Comparison of ENCODE assay signal across 8 cellular contexts in genomic region chr12:7017870-7018349, GRCh38. TPM values are rescaled to one million over a fixed set of nuclear protein-coding genes. Genes with fewer than 3 reads are reported as not detected.
A peak's percentile ranks its signal among the peaks of the same experiment; 100 is the strongest.
DNase-seq lines count a peak whose midpoint lies in the region; ATAC-seq and TF ChIP-seq lines count a peak whose summit lies in the region.

No MANE protein-coding gene starts in this region.

- no peak overlapping the region for H3K27ac ChIP-seq in endodermal cell (ENCODE audit: low read depth, low read length)

- peak overlapping the region; percentile 49 for H3K9ac ChIP-seq in endodermal cell (ENCODE audit: extremely low read depth, low read length, poor library complexity, severe bottlenecking)

- H3K36me3 Mint-ChIP-seq in endodermal cell (ENCODE audit: low read depth), result peaks cover 5% of the 10 kb centered on the region
- no peaks in the 10 kb centered on the region for H3K36me3 Mint-ChIP-seq in natural killer cell

- H3K27ac Mint-ChIP-seq in endodermal cell (peak overlapping the region; percentile 94), natural killer cell (peak overlapping the region; percentile 69 to 82)

- H3K27me3 Mint-ChIP-seq in endodermal cell (ENCODE audit: insufficient read depth), result no peaks in the 10 kb centered on the region
- H3K27me3 Mint-ChIP-seq in natural killer cell (ENCODE audit: low read depth in 2 of 2), result no peaks in the 10 kb centered on the region

- peak overlapping the region; percentile 93 for H3K4me3 ChIP-seq in endodermal cell (ENCODE audit: low read length)

- H3K4me1 Mint-ChIP-seq in endodermal cell, result peaks cover 28% of the 10 kb centered on the region
- H3K4me1 Mint-ChIP-seq in natural killer cell, result peaks cover 13 to 31% of the 10 kb centered on the region in 2 donors

- intact Hi-C loops in natural killer cell (cut with micrococcal nuclease), result loop anchor here (1.0 to 5.0 kb wide), 8 partner anchors 48 to 166 kb away; partner anchors contain the start of genes C1R, C1RL, EMG1 and PHB2

- peaks cover 6% of the 10 kb centered on the region for H3K36me3 ChIP-seq in endodermal cell (ENCODE audit: control insufficient read depth, insufficient read depth, low read length)

- no peaks in the 10 kb centered on the region for H3K27me3 ChIP-seq in endodermal cell (ENCODE audit: control insufficient read depth, insufficient read depth, low read length, poor library complexity, severe bottlenecking)

- peaks cover 3% of the 10 kb centered on the region for H3K4me1 ChIP-seq in endodermal cell (ENCODE audit: control insufficient read depth, insufficient read depth, low read length)

- peak; percentile 9 for ATAC-seq in HG03025 (IDR thresholded peaks at IDR 0.05; ENCODE audit: low FRiP score, unreplicated experiment)
- ATAC-seq in natural killer cell, result peak in 2 of 3 donors; percentile 0 to 1
- ATAC-seq in GM18907 (IDR thresholded peaks at IDR 0.05; ENCODE audit: unreplicated experiment), result no peak

- 3% methylated on average over 16 to 25 of the region's 25 CpGs for WGBS in endodermal cell (ENCODE audit: insufficient coverage in 1 of 2, insufficient read length in 1 of 2), 2 experiments

- no peaks in the 10 kb centered on the region for H3K9me3 ChIP-seq in endodermal cell (ENCODE audit: control insufficient read depth, low read length)

- H3K4me3 Mint-ChIP-seq in endodermal cell (peak overlapping the region; percentile 72), natural killer cell (peak overlapping the region; percentile 87)

- DNase-seq in stimulated activated CD4-positive, alpha-beta T cell treated with anti-CD3 and anti-CD28 coated beads, Interleukin-15, amount 100 ng/mL, for 24 hours, result peak; percentile 49
- DNase-seq in stimulated activated CD4-positive, alpha-beta T cell treated with anti-CD3 and anti-CD28 coated beads, Interleukin-12 subunit alpha, Interleukin-12 subunit beta, amount 100 ng/mL, for 4 hours, result no peak
- peak; percentile 33 for DNase-seq in RPMI7951 (ENCODE audit: low read depth)
- DNase-seq in endodermal cell, result no peak
- no peak for DNase-seq in natural killer cell
- no peak for DNase-seq in OCI-M2 (lab: John Stamatoyannopoulos, UW; ENCODE audit: unreplicated experiment)

- H3K9me3 Mint-ChIP-seq in endodermal cell, result no peaks in the 10 kb centered on the region
- H3K9me3 Mint-ChIP-seq in natural killer cell, result no peaks in the 10 kb centered on the region

- TF ChIP-seq CTCF in endodermal cell (conservative IDR thresholded peaks at IDR 0.05) (no peak), natural killer cell (IDR thresholded peaks at IDR 0.05) (no peak)

RNA-seq across cellular contexts. Expression of gene LPCAT3, which starts 0.4 kb away (rescaled TPM):
- 14.8 and 15.5 TPM in 2 replicates for total RNA-seq in RPMI7951 (2014; rRNA removed; shearing (Covaris generic))
- total RNA-seq in endodermal cell (10 to 100 TPM; 33.6 to 86.7 TPM), natural killer cell (10 to 100 TPM; 45.6 to 54.3 (median 45.6) TPM)
- 32.5 TPM for polyA plus RNA-seq in endodermal cell (2013, experiment 1 of 2)
- 31.8 TPM for polyA plus RNA-seq in endodermal cell (2013, experiment 2 of 2)

RNA-seq across cellular contexts. Expression of gene C1S, which starts 42.6 kb away (rescaled TPM):
- 15.3 and 16.3 TPM in 2 replicates for total RNA-seq in RPMI7951 (2014; rRNA removed; shearing (Covaris generic))
- total RNA-seq in endodermal cell (10 to 100 TPM; 13.4 to 14.3 TPM), natural killer cell (1 to 10 TPM; 1.6 to 1.9 (median 1.9) TPM)
- polyA plus RNA-seq in endodermal cell (2013, experiment 1 of 2), result 4.9 TPM
- polyA plus RNA-seq in endodermal cell (2013, experiment 2 of 2), result 4.2 TPM

RNA-seq across cellular contexts. Expression of gene EMG1, which starts 47.2 kb away (rescaled TPM):
- 68.5 and 72.8 TPM in 2 replicates for total RNA-seq in RPMI7951 (2014; rRNA removed; shearing (Covaris generic))
- 100 to 1,000 TPM in 1 of 2 donors, 10 to 100 TPM in 1; 61.1 to 115 TPM for total RNA-seq in endodermal cell
- 29.1 TPM for polyA plus RNA-seq in endodermal cell (2013, experiment 1 of 2)
- polyA plus RNA-seq in endodermal cell (2013, experiment 2 of 2), result 26.7 TPM
- total RNA-seq in natural killer cell, result 10 to 100 TPM; 22.1 to 30.4 (median 23.3) TPM

RNA-seq across cellular contexts. Expression of gene PHB2, which starts 47.4 kb away (rescaled TPM):
- 263 and 303 TPM in 2 replicates for total RNA-seq in RPMI7951 (2014; rRNA removed; shearing (Covaris generic))
- total RNA-seq in endodermal cell (100 to 1,000 TPM; 260 to 512 TPM), natural killer cell (100 to 1,000 TPM; 123 to 133 (median 127) TPM)
- polyA plus RNA-seq in endodermal cell (2013, experiment 1 of 2), result 270 TPM
- 248 TPM for polyA plus RNA-seq in endodermal cell (2013, experiment 2 of 2)

Comparison
In these comparisons a context has a peak if more than half of its experiments do, and no peak if none do; other contexts are left out.
1. DNase-seq: peak in stimulated activated CD4-positive, alpha-beta T cell treated with anti-CD3 and anti-CD28 coated beads, Interleukin-15, amount 100 ng/mL, for 24 hours (single experiment) and RPMI7951 (single experiment); none in stimulated activated CD4-positive, alpha-beta T cell treated with anti-CD3 and anti-CD28 coated beads, Interleukin-12 subunit alpha, Interleukin-12 subunit beta, amount 100 ng/mL, for 4 hours (single experiment), endodermal cell (single experiment), natural killer cell (single experiment) and OCI-M2 (single experiment).